ENCODE assay signal across 1 cellular context in the genomic region with DNA sequence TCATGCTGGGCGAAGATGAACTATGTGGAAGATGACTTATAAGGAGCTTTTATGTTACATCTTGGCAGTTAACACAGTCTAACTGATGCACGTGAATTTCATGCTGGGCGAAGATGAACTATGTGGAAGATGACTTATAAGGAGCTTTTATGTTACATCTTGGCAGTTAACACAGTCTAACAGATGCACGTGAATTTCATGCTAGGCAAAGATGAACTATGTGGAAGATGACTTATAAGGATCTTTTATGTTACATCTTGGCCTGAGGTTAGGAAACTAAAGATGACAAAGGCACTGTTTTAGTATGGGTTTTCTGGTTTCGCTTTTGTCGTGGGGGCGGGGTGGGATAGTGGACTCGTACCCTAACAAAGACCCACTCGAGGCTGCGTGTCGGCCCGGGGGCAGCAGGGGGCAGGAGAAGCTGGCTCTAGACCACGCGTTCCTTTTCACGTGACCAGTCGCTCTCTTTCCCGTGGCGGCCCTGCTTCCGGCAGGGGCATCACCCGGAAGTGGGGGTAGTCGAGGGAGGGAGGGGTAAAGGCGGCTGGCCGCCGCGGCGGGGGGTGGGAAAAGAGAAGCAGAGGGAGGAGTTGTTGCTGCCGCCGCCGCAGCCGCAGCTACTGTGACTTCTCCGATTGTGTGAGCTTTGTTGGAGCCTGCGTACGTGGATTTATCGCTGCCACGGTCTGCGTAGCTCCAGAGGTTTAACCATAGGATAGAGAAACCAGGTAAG.
TF ChIP-seq lines count a peak whose summit lies in the region.

A gene (plus strand): TSS at position 586 of the 733 bp plus-strand sequence. CDS start 60,949 bp downstream, outside the sequence.

TF ChIP-seq in IMR-90, 13 proteins besides CTCF, POLR2A, EP300 and RAD21 (continued from another document):
- TF ChIP-seq SMC3 (IDR thresholded peaks at IDR 0.05; ENCODE audit: low read depth, low read length) = peak; percentile 57
- no peak; the same call in 1 of the 2 replicates for TF ChIP-seq MXI1 (IDR thresholded peaks at IDR 0.05; ENCODE audit: borderline replicate concordance, low read depth, low read length)
- peak; percentile 86 for TF ChIP-seq BHLHE40 (IDR thresholded peaks at IDR 0.05; ENCODE audit: low read depth, low read length)
- TF ChIP-seq CEBPB (IDR thresholded peaks at IDR 0.05; ENCODE audit: low read depth, low read length) = no peak
- no peak for TF ChIP-seq CHD1 (IDR thresholded peaks at IDR 0.05; ENCODE audit: low read depth, low read length)
- TF ChIP-seq NFE2L2 (IDR thresholded peaks at IDR 0.05; ENCODE audit: low read depth, low read length) = no peak
- TF ChIP-seq MAFK (IDR thresholded peaks at IDR 0.05; ENCODE audit: low read depth, low read length) = no peak
- no peak for TF ChIP-seq RCOR1 (IDR thresholded peaks at IDR 0.05; ENCODE audit: insufficient replicate concordance, low read length)
- no peak for TF ChIP-seq FOS (IDR thresholded peaks at IDR 0.05; ENCODE audit: low read depth, low read length)
- no peak for TF ChIP-seq RFX5 (IDR thresholded peaks at IDR 0.05; ENCODE audit: low read depth, low read length)
- TF ChIP-seq, protein P1, sequence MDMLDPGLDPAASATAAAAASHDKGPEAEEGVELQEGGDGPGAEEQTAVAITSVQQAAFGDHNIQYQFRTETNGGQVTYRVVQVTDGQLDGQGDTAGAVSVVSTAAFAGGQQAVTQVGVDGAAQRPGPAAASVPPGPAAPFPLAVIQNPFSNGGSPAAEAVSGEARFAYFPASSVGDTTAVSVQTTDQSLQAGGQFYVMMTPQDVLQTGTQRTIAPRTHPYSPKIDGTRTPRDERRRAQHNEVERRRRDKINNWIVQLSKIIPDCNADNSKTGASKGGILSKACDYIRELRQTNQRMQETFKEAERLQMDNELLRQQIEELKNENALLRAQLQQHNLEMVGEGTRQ (IDR thresholded peaks at IDR 0.05; ENCODE audit: low read depth, low read length) = peak; percentile 82
